ENCODE assay signal across 1 cellular context in the genomic region with DNA sequence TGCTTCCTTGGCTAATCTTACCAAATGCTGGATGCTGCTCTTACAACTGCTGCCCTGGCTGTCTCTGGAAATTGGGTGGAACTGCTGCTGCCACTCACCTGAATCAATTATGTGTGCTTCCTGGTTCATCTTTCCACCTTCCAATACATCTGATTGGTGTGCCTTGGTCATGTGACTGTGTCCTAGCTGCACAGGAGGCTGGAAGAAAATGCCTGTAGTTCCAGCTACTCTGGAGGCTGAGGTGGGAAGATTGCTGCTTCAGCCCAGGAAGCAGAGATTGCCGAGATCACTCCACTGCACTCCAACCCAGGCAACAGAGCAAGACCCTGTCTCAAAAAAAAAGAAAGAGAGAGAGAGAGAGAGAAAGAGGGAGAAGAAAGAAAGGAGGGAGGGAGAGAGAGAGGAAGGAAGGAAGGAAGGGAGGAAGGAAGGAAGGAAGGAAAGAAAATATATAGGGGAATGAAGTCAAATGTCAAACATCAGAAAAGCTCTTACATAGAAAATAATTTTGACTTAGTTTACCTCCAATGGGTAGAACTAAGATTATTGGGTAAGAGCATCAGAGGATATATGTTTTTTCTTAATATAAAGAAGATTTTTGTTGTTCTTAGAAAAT.
TF ChIP-seq lines count a peak whose summit lies in the region.

No MANE protein-coding gene starts in this region.

TF ChIP-seq in HEK293T, 16 proteins besides CTCF, POLR2A, EP300 and RAD21 (continued from another document):
- TF ChIP-seq, protein P1, sequence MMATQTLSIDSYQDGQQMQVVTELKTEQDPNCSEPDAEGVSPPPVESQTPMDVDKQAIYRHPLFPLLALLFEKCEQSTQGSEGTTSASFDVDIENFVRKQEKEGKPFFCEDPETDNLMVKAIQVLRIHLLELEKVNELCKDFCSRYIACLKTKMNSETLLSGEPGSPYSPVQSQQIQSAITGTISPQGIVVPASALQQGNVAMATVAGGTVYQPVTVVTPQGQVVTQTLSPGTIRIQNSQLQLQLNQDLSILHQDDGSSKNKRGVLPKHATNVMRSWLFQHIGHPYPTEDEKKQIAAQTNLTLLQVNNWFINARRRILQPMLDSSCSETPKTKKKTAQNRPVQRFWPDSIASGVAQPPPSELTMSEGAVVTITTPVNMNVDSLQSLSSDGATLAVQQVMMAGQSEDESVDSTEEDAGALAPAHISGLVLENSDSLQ (IDR thresholded peaks at IDR 0.05) = no peak
- no peak for TF ChIP-seq CTBP1 (IDR thresholded peaks at IDR 0.05; ENCODE audit: borderline replicate concordance)
- no peak for TF ChIP-seq FOXK2 (IDR thresholded peaks at IDR 0.05)
- TF ChIP-seq LEF1 (IDR thresholded peaks at IDR 0.05; ENCODE audit: borderline replicate concordance) = no peak
- TF ChIP-seq ZNF384 (IDR thresholded peaks at IDR 0.05) = no peak
- no peak for TF ChIP-seq SUZ12 (IDR thresholded peaks at IDR 0.05)
TF ChIP-seq in HEK293T: peak in this region for 0.
